In the genomic region with DNA sequence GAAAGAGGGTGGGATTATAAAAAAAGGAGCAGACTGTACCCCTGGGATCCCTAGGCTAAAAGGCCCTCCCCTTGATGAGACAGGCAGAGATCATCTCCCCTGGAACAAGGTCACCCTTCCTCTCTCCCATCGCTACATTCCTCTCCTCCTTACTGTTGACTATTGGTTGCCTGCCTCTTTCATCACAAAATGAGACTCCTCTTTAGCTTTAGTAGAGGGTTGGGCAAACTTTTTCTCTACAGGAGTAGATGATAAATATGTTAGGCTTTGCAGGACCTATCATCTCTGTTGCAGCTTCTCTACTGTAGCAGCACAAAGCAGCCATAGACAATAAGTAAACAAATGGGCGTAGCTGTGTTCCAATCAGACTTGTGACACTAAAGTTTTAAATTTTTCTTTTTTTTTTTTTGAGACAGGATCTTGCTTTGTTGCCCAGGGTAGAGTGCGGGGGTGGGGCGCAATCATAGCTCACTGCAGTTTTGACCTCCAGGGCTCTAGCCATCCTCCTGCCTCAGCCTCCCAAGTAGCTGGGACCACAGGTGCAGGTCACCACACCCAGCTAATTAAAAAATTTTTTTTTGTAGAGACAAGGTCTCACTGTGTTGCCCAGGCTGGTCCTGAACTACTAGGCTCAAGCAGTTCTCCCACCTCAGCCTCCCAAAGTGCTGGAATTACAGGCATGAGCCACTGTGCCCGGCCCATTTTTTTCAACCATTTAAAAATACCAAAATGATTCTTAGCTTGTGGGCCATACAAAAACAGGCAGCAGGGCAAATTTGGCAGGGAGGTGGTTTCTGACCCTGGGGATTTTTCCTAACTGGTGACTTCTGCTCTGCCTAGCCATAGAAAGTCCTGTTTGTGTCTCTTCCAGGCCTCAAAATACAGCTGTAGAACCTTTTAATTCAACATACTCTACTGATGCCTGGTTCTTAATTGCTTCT, we compare ENCODE assay signal across 1 cellular context.
TF ChIP-seq lines count a peak whose summit lies in the region.

No MANE protein-coding gene starts in this region.

TF ChIP-seq in HCT116, 20 proteins besides CTCF, POLR2A, EP300 and RAD21 (continued from another document):
- TF ChIP-seq, protein P1, sequence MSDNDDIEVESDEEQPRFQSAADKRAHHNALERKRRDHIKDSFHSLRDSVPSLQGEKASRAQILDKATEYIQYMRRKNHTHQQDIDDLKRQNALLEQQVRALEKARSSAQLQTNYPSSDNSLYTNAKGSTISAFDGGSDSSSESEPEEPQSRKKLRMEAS (IDR thresholded peaks at IDR 0.05): no peak
- TF ChIP-seq, protein P2, sequence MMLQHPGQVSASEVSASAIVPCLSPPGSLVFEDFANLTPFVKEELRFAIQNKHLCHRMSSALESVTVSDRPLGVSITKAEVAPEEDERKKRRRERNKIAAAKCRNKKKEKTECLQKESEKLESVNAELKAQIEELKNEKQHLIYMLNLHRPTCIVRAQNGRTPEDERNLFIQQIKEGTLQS (IDR thresholded peaks at IDR 0.05): no peak
- no peak for TF ChIP-seq EZH2phosphoT487 (IDR thresholded peaks at IDR 0.05; ENCODE audit: borderline replicate concordance)
- TF ChIP-seq EGR1 (IDR thresholded peaks at IDR 0.05; ENCODE audit: low read depth): no peak
- no peak; the same call in 1 of the 2 replicates for TF ChIP-seq POLR2AphosphoS5 (IDR thresholded peaks at IDR 0.05; ENCODE audit: low read depth, low read length)
- TF ChIP-seq YY1 (IDR thresholded peaks at IDR 0.05; ENCODE audit: extremely low read depth, insufficient replicate concordance, low read depth, low read length): no peak
- TF ChIP-seq, protein P3, sequence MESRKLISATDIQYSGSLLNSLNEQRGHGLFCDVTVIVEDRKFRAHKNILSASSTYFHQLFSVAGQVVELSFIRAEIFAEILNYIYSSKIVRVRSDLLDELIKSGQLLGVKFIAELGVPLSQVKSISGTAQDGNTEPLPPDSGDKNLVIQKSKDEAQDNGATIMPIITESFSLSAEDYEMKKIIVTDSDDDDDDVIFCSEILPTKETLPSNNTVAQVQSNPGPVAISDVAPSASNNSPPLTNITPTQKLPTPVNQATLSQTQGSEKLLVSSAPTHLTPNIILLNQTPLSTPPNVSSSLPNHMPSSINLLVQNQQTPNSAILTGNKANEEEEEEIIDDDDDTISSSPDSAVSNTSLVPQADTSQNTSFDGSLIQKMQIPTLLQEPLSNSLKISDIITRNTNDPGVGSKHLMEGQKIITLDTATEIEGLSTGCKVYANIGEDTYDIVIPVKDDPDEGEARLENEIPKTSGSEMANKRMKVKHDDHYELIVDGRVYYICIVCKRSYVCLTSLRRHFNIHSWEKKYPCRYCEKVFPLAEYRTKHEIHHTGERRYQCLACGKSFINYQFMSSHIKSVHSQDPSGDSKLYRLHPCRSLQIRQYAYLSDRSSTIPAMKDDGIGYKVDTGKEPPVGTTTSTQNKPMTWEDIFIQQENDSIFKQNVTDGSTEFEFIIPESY (IDR thresholded peaks at IDR 0.05; ENCODE audit: extremely low read depth, insufficient replicate concordance, low read length): no peak
- no peak for TF ChIP-seq CEBPB (IDR thresholded peaks at IDR 0.05; ENCODE audit: low read depth)
- TF ChIP-seq SIN3A (IDR thresholded peaks at IDR 0.05; ENCODE audit: low read depth): no peak
- TF ChIP-seq EZH2 (IDR thresholded peaks at IDR 0.05): no peak
- TF ChIP-seq ZNF274 (IDR thresholded peaks at IDR 0.05; ENCODE audit: low read depth, low read length): no peak
- TF ChIP-seq ELF1 (IDR thresholded peaks at IDR 0.05; ENCODE audit: borderline replicate concordance, low read depth): no peak
- no peak for TF ChIP-seq JUND (IDR thresholded peaks at IDR 0.05)
- TF ChIP-seq SRF (IDR thresholded peaks at IDR 0.05; ENCODE audit: low read depth): no peak
- TF ChIP-seq, protein P4, sequence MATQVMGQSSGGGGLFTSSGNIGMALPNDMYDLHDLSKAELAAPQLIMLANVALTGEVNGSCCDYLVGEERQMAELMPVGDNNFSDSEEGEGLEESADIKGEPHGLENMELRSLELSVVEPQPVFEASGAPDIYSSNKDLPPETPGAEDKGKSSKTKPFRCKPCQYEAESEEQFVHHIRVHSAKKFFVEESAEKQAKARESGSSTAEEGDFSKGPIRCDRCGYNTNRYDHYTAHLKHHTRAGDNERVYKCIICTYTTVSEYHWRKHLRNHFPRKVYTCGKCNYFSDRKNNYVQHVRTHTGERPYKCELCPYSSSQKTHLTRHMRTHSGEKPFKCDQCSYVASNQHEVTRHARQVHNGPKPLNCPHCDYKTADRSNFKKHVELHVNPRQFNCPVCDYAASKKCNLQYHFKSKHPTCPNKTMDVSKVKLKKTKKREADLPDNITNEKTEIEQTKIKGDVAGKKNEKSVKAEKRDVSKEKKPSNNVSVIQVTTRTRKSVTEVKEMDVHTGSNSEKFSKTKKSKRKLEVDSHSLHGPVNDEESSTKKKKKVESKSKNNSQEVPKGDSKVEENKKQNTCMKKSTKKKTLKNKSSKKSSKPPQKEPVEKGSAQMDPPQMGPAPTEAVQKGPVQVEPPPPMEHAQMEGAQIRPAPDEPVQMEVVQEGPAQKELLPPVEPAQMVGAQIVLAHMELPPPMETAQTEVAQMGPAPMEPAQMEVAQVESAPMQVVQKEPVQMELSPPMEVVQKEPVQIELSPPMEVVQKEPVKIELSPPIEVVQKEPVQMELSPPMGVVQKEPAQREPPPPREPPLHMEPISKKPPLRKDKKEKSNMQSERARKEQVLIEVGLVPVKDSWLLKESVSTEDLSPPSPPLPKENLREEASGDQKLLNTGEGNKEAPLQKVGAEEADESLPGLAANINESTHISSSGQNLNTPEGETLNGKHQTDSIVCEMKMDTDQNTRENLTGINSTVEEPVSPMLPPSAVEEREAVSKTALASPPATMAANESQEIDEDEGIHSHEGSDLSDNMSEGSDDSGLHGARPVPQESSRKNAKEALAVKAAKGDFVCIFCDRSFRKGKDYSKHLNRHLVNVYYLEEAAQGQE (IDR thresholded peaks at IDR 0.05; ENCODE audit: low read depth): no peak
